In genomic region chr15:39443659-39444219, GRCh38 we compare ENCODE assay signal across 19 cellular contexts.
"Had no signal": no experiment of that assay in that cellular context is flagged by ENCODE, and none has a peak within 500 bp of the region (broad histone marks: within the 10 kb centered on the region; RNA-seq: fewer than 3 reads in every experiment).

No MANE protein-coding gene starts in this region.

- H3K4me1 ChIP-seq: gastroesophageal sphincter, suprapubic skin, thyroid gland had no signal

- H3K36me3 ChIP-seq: esophagus squamous epithelium, gastroesophageal sphincter, spleen, suprapubic skin, thyroid gland had no signal

- H3K27me3 ChIP-seq: esophagus squamous epithelium, gastroesophageal sphincter, suprapubic skin, thyroid gland had no signal

- H3K27ac ChIP-seq: suprapubic skin, thyroid gland had no signal

- H3K9me3 ChIP-seq: esophagus squamous epithelium, gastroesophageal sphincter, spleen, suprapubic skin, thyroid gland had no signal

- H3K9me3 Mint-ChIP-seq: neural crest cell, type B pancreatic cell had no signal

- H3K4me3 ChIP-seq: esophagus squamous epithelium, gastroesophageal sphincter, spleen, suprapubic skin, thyroid gland had no signal

- DNase-seq: dermis blood vessel endothelial cell; esophagus squamous epithelium; foreskin fibroblast; glutamatergic neuron; islet precursor cell; mammary epithelial cell; naive thymus-derived CD4-positive, alpha-beta T cell; posterior cingulate gyrus; spleen; stimulated activated CD4-positive, alpha-beta T cell treated with anti-CD3 and anti-CD28 coated beads, Interleukin-2, amount 100 ng/mL, for 24 hours; stimulated activated CD4-positive, alpha-beta T cell treated with anti-CD3 and anti-CD28 coated beads, Interleukin-4, amount 100 ng/mL, for 4 hours; stimulated activated naive CD4-positive, alpha-beta T cell; thyroid gland had no signal

- H3K27me3 Mint-ChIP-seq: type B pancreatic cell had no signal

- H3K36me3 Mint-ChIP-seq: naive thymus-derived CD4-positive, alpha-beta T cell; type B pancreatic cell had no signal

- H3K4me1 Mint-ChIP-seq: naive thymus-derived CD4-positive, alpha-beta T cell had no signal

- H3K4me3 Mint-ChIP-seq: naive thymus-derived CD4-positive, alpha-beta T cell; neural crest cell; type B pancreatic cell had no signal

- H3K27ac Mint-ChIP-seq: naive thymus-derived CD4-positive, alpha-beta T cell; type B pancreatic cell had no signal

- ATAC-seq: gastroesophageal sphincter; left lobe of liver; naive thymus-derived CD4-positive, alpha-beta T cell; sciatic nerve had no signal
